In genomic region chr7:35848728-35849127, GRCh38 we compare ENCODE assay signal across 23 cellular contexts. TPM values are rescaled to one million over a fixed set of nuclear protein-coding genes. Genes with fewer than 3 reads are reported as not detected.
DNase-seq lines count a peak whose midpoint lies in the region; FAIRE-seq and TF ChIP-seq lines count a peak whose summit lies in the region.
"Had no signal": no experiment of that assay in that cellular context is flagged by ENCODE, and none has a peak within 500 bp of the region (broad histone marks: within the 10 kb centered on the region; RNA-seq: fewer than 3 reads in every experiment).

No MANE protein-coding gene starts in this region.

- H3K36me3 ChIP-seq in HEK293 (ENCODE audit: control insufficient read depth in 2 of 2, insufficient read depth in 1 of 2, low read length in 2 of 2) (peaks cover 4 to 8% of the 10 kb centered on the region in 2 experiments; a peak in 2 of 3 replicates), BE2C (peaks cover 10% of the 10 kb centered on the region)

- no peak overlapping the region for H3K27ac ChIP-seq in HEK293 (ENCODE audit: extremely low read depth, low read depth, low read length)
- H3K27ac ChIP-seq: coronary artery, neutrophil, PC-9, SJCRH30, tibial nerve had no signal

- TF ChIP-seq POLR2A in GM12892 (IDR thresholded peaks at IDR 0.05; ENCODE audit: low read depth, low read length) = no peak

- peaks cover 21% of the 10 kb centered on the region for H3K4me1 Mint-ChIP-seq in progenitor cell of endocrine pancreas (ENCODE audit: low read depth)

- H3K9me3 ChIP-seq in HEK293 (ENCODE audit: control insufficient read depth, insufficient read depth, low read depth, low read length) = no peaks in the 10 kb centered on the region
- H3K9me3 ChIP-seq in BE2C = no peaks in the 10 kb centered on the region
- H3K9me3 ChIP-seq: mucosa of descending colon, neutrophil, SJCRH30, tibial nerve had no signal

- POLR2A ChIA-PET in HEK293 (lab: Yijun Ruan, JAX) = no interaction called here

- H3K27ac Mint-ChIP-seq in progenitor cell of endocrine pancreas = peak overlapping the region; percentile 49
- H3K27ac Mint-ChIP-seq: activated CD4-positive, alpha-beta T cell treated with anti-CD3 and anti-CD28 coated beads, Interleukin-2, amount 10 ng/mL, durations not matched to agents 7 days and 5 days; activated naive CD8-positive, alpha-beta T cell treated with anti-CD3 and anti-CD28 coated beads for 36 hours; activated T-helper 17 cell treated with anti-CD3 and anti-CD28 coated beads, Interleukin-2, amount 50 U/mL, for 72 hours; stimulated activated naive CD8-positive, alpha-beta T cell treated with anti-CD3 and anti-CD28 coated beads, Interleukin-15, amount 100 ng/mL, for 72 hours had no signal

- H3K4me1 ChIP-seq in HEK293 (ENCODE audit: control insufficient read depth, insufficient read depth, low read length) (peaks cover 6% of the 10 kb centered on the region), BE2C (peaks cover 3% of the 10 kb centered on the region; the same call in 1 of the 2 replicates)

- FAIRE-seq in GM12892 (lab: Jason Lieb, UNC) = no peak
- no peak for FAIRE-seq in GM19239 (lab: Jason Lieb, UNC)
- FAIRE-seq: endometrium had no signal

- H3K27me3 ChIP-seq in BE2C = no peaks in the 10 kb centered on the region
- H3K27me3 ChIP-seq: neutrophil, SJCRH30, tibial nerve had no signal

- H3K4me3 ChIP-seq in HEK293 (ENCODE audit: low read depth, low read length) (no peak overlapping the region), BE2C (ENCODE audit: low read depth, low read length) (no peak overlapping the region)
- H3K4me3 ChIP-seq: coronary artery, mucosa of descending colon, PC-9, SJCRH30, tibial nerve had no signal

- no peak for TF ChIP-seq CTCF in HEK293 (tag by site-specific recombination; IDR thresholded peaks at IDR 0.05)
- no peak for TF ChIP-seq CTCF in progenitor cell of endocrine pancreas (IDR thresholded peaks at IDR 0.05; ENCODE audit: unreplicated experiment)
- no peak for TF ChIP-seq CTCF in BE2C (IDR thresholded peaks at IDR 0.05; ENCODE audit: low read depth, low read length)

- H3K9me3 Mint-ChIP-seq in progenitor cell of endocrine pancreas (ENCODE audit: low read depth) = no peaks in the 10 kb centered on the region
- H3K9me3 Mint-ChIP-seq: activated CD4-positive, alpha-beta T cell treated with anti-CD3 and anti-CD28 coated beads, Interleukin-2, amount 10 ng/mL, durations not matched to agents 7 days and 5 days; activated naive CD8-positive, alpha-beta T cell treated with anti-CD3 and anti-CD28 coated beads for 36 hours; activated T-helper 17 cell treated with anti-CD3 and anti-CD28 coated beads, Interleukin-2, amount 50 U/mL, for 72 hours; stimulated activated naive CD8-positive, alpha-beta T cell treated with anti-CD3 and anti-CD28 coated beads, Interleukin-15, amount 100 ng/mL, for 72 hours had no signal

- DNase-seq in NCI-H2081 treated with DMSO at 0.1 percent for 48 hours (lab: John Stamatoyannopoulos, UW) (peak; percentile 30), astrocyte of the hippocampus (ENCODE audit: low read depth, low spot score) (peak; percentile 53), progenitor cell of endocrine pancreas (ENCODE audit: low spot score, unreplicated experiment) (no peak), BE2C (no peak), GM12892 (ENCODE audit: insufficient read length) (no peak), GM19239 (ENCODE audit: insufficient read length, low spot score) (no peak)
- DNase-seq: activated CD4-positive, alpha-beta T cell treated with anti-CD3 and anti-CD28 coated beads, Interleukin-2, amount 10 ng/mL, durations not matched to agents 7 days and 5 days; activated naive CD8-positive, alpha-beta T cell treated with anti-CD3 and anti-CD28 coated beads for 36 hours; DMS79; mucosa of descending colon; NCI-H187 treated with DMSO at 0.1 percent for 48 hours; NCI-H774; PC-9; SJCRH30; stimulated activated CD4-positive, alpha-beta T cell treated with anti-CD3 and anti-CD28 coated beads, Interleukin-4, amount 100 ng/mL, for 4 hours; stimulated activated naive CD8-positive, alpha-beta T cell treated with anti-CD3 and anti-CD28 coated beads, Interleukin-15, amount 100 ng/mL, for 72 hours; T-helper 17 cell had no signal

- H3K27me3 Mint-ChIP-seq in progenitor cell of endocrine pancreas = no peaks in the 10 kb centered on the region
- H3K27me3 Mint-ChIP-seq: activated CD4-positive, alpha-beta T cell treated with anti-CD3 and anti-CD28 coated beads, Interleukin-2, amount 10 ng/mL, durations not matched to agents 7 days and 5 days; activated naive CD8-positive, alpha-beta T cell treated with anti-CD3 and anti-CD28 coated beads for 36 hours; activated T-helper 17 cell treated with anti-CD3 and anti-CD28 coated beads, Interleukin-2, amount 50 U/mL, for 72 hours; stimulated activated naive CD8-positive, alpha-beta T cell treated with anti-CD3 and anti-CD28 coated beads, Interleukin-15, amount 100 ng/mL, for 72 hours; T-helper 17 cell had no signal

- no peak overlapping the region for H3K4me3 Mint-ChIP-seq in progenitor cell of endocrine pancreas (ENCODE audit: low read depth)
- H3K4me3 Mint-ChIP-seq: activated CD4-positive, alpha-beta T cell treated with anti-CD3 and anti-CD28 coated beads, Interleukin-2, amount 10 ng/mL, durations not matched to agents 7 days and 5 days; activated naive CD8-positive, alpha-beta T cell treated with anti-CD3 and anti-CD28 coated beads for 36 hours; activated T-helper 17 cell treated with anti-CD3 and anti-CD28 coated beads, Interleukin-2, amount 50 U/mL, for 72 hours; stimulated activated naive CD8-positive, alpha-beta T cell treated with anti-CD3 and anti-CD28 coated beads, Interleukin-15, amount 100 ng/mL, for 72 hours; T-helper 17 cell had no signal

- CTCF ChIA-PET in HEK293 (lab: Yijun Ruan, JAX) = no interaction called here

- peaks cover 10% of the 10 kb centered on the region for H3K36me3 Mint-ChIP-seq in progenitor cell of endocrine pancreas (ENCODE audit: insufficient read depth)

TF ChIP-seq in HEK293, 187 proteins besides CTCF, POLR2A, EP300 and RAD21:
- TF ChIP-seq SP7 (tag by site-specific recombination; IDR thresholded peaks at IDR 0.05) (peak; percentile 87), ZNF549 (tag by site-specific recombination; IDR thresholded peaks at IDR 0.05) (no peak)

RNA-seq across cellular contexts. Expression of gene SEPTIN7, which starts 47.9 kb away (rescaled TPM):
- total RNA-seq in progenitor cell of endocrine pancreas = 174 and 175 TPM in 2 replicates
- 241 TPM for polyA plus RNA-seq in BE2C (2012; ENCODE audit: insufficient read depth, insufficient read length, low read depth)
- polyA plus RNA-seq in GM12892 (2012; ENCODE audit: missing spikeins) = 418 TPM

Comparison
In these comparisons a context has a peak if more than half of its experiments do, and no peak if none do; other contexts are left out.
1. DNase-seq: peak in NCI-H2081 treated with DMSO at 0.1 percent for 48 hours (single experiment) and astrocyte of the hippocampus (single experiment); none in progenitor cell of endocrine pancreas (single experiment), BE2C (single experiment), GM12892 (single experiment) and GM19239 (single experiment).